Comparison of ENCODE assay signal across 1 cellular context in the genomic region with DNA sequence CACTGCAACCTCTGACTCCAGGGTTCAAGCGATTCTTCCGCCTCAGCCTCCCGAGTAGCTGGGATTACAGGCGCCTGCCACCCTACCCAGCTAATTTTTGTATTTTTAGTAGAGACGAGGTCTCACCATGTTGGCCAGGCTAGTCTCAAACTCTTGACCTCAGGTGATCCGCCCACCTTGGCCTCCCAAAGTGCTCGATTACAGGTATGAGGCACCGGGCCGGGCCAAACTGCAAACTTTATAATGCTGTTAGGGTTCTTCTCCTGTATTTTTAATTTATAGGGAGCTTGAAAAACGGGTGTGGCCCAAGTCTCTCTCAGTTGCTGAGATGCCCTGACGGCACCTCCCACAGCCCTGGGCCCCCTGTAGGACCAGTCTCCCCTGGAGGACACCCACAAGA. TPM values are rescaled to one million over a fixed set of nuclear protein-coding genes. Genes with fewer than 3 reads are reported as not detected.
"Had no signal": no experiment of that assay in that cellular context is flagged by ENCODE, and none has a peak within 500 bp of the region (broad histone marks: within the 10 kb centered on the region; RNA-seq: fewer than 3 reads in every experiment).

No MANE protein-coding gene starts in this region.

RNA-seq across cellular contexts. Expression of a gene that starts 39.8 kb away (rescaled TPM):
- total RNA-seq: HT-29 had no signal
